Comparison of ENCODE assay signal across 1 cellular context in the genomic region with DNA sequence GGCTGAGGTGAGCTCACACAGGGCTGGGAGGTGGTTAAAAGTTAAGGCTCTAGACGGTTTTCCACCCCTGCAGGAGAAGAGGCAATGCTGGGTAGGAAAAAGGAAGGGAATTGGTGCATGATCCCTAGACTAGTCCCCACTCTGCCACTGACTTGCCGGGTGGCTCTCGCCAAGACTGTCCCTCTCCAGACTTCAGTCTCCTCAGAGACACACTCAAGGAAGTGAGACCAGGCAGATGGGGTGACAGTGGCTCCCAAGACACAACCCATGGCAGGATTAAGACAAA.
TF ChIP-seq lines count a peak whose summit lies in the region.

No MANE protein-coding gene starts in this region.

TF ChIP-seq in WTC11, 78 proteins besides CTCF, POLR2A, EP300 and RAD21:
- TF ChIP-seq PRRX2 (CRISPR knock-in tag; IDR thresholded peaks at IDR 0.05): no peak
- TF ChIP-seq, protein P1, sequence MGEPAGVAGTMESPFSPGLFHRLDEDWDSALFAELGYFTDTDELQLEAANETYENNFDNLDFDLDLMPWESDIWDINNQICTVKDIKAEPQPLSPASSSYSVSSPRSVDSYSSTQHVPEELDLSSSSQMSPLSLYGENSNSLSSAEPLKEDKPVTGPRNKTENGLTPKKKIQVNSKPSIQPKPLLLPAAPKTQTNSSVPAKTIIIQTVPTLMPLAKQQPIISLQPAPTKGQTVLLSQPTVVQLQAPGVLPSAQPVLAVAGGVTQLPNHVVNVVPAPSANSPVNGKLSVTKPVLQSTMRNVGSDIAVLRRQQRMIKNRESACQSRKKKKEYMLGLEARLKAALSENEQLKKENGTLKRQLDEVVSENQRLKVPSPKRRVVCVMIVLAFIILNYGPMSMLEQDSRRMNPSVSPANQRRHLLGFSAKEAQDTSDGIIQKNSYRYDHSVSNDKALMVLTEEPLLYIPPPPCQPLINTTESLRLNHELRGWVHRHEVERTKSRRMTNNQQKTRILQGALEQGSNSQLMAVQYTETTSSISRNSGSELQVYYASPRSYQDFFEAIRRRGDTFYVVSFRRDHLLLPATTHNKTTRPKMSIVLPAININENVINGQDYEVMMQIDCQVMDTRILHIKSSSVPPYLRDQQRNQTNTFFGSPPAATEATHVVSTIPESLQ (CRISPR knock-in tag; IDR thresholded peaks at IDR 0.05): no peak
- no peak for TF ChIP-seq NR2C2 (CRISPR knock-in tag; IDR thresholded peaks at IDR 0.05)
- TF ChIP-seq, protein P2, sequence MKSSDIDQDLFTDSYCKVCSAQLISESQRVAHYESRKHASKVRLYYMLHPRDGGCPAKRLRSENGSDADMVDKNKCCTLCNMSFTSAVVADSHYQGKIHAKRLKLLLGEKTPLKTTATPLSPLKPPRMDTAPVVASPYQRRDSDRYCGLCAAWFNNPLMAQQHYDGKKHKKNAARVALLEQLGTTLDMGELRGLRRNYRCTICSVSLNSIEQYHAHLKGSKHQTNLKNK (CRISPR knock-in tag; IDR thresholded peaks at IDR 0.05): no peak
- TF ChIP-seq ZNF423 (CRISPR knock-in tag; IDR thresholded peaks at IDR 0.05): no peak
- no peak for TF ChIP-seq CREM (CRISPR knock-in tag; IDR thresholded peaks at IDR 0.05)
- TF ChIP-seq EMX1 (CRISPR knock-in tag; IDR thresholded peaks at IDR 0.05): no peak
- no peak for TF ChIP-seq SP1 (CRISPR knock-in tag; conservative IDR thresholded peaks at IDR 0.05)
- no peak for TF ChIP-seq ZNF219 (CRISPR knock-in tag; IDR thresholded peaks at IDR 0.05; ENCODE audit: borderline replicate concordance)
